In genomic region chr6:106767271-106767670, GRCh38 we compare ENCODE assay signal across 2 cellular contexts.
TF ChIP-seq lines count a peak whose summit lies in the region.

No MANE protein-coding gene starts in this region.

TF ChIP-seq in liver, 16 proteins besides CTCF, POLR2A, EP300 and RAD21 (continued from another document):
- TF ChIP-seq ATF3 (IDR thresholded peaks at IDR 0.05) = no peak
- TF ChIP-seq TAF1 (conservative IDR thresholded peaks at IDR 0.05) = no peak
- no peak for TF ChIP-seq GABPA (IDR thresholded peaks at IDR 0.05 in 1 of 2, conservative IDR thresholded peaks at IDR 0.05 in 1 of 2)
- no peak for TF ChIP-seq HNF4A (conservative IDR thresholded peaks at IDR 0.05)
- TF ChIP-seq NR2F2 (IDR thresholded peaks at IDR 0.05) = no peak
- TF ChIP-seq YY1 (IDR thresholded peaks at IDR 0.05) = no peak
- no peak for TF ChIP-seq JUND (IDR thresholded peaks at IDR 0.05)
- TF ChIP-seq EGR1 (IDR thresholded peaks at IDR 0.05; ENCODE audit: low read depth in 2 of 2) = no peak
- TF ChIP-seq SP1 (IDR thresholded peaks at IDR 0.05) = no peak
- TF ChIP-seq FOXA1 (IDR thresholded peaks at IDR 0.05) = no peak
- TF ChIP-seq FOXA2 (IDR thresholded peaks at IDR 0.05) = no peak
- no peak for TF ChIP-seq MAX (IDR thresholded peaks at IDR 0.05)
- no peak for TF ChIP-seq RXRA (IDR thresholded peaks at IDR 0.05)
- no peak for TF ChIP-seq ZBTB33 (IDR thresholded peaks at IDR 0.05)
- no peak for TF ChIP-seq HNF4G (IDR thresholded peaks at IDR 0.05)

TF ChIP-seq in HepG2, 621 proteins besides CTCF, POLR2A, EP300 and RAD21 (continued from another document):
- TF ChIP-seq ZBTB10 (CRISPR knock-in tag; IDR thresholded peaks at IDR 0.05; ENCODE audit: borderline replicate concordance) (no peak), NFKB2 (CRISPR knock-in tag; IDR thresholded peaks at IDR 0.05; ENCODE audit: borderline replicate concordance) (no peak)
TF ChIP-seq in HepG2: peak in this region for 0.
